8 cellular contexts compared by ENCODE assay signal in genomic region chr12:6961278-6961694, GRCh38. TPM values are rescaled to one million over a fixed set of nuclear protein-coding genes. Genes with fewer than 3 reads are reported as not detected.
DNase-seq lines count a peak whose midpoint lies in the region; TF ChIP-seq lines count a peak whose summit lies in the region.

No MANE protein-coding gene starts in this region.

- no peak for TF ChIP-seq CTCF in GM10248 (IDR thresholded peaks at IDR 0.05; ENCODE audit: control extremely low read depth, extremely low read depth, low read depth, missing control alignments)
- TF ChIP-seq CTCF in neutrophil (IDR thresholded peaks at IDR 0.05) = no peak

- no peak for TF ChIP-seq POLR2A in erythroblast (IDR thresholded peaks at IDR 0.05; ENCODE audit: low read length)

- WGBS in thymus = 70% methylated on average over 24 of the region's 24 CpGs

- H3K4me1 ChIP-seq in neutrophil (ENCODE audit: control insufficient read depth in 1 of 2, insufficient read depth in 1 of 2, low read depth in 1 of 2, low read length in 1 of 2) = peaks cover 83 to 92% of the 10 kb centered on the region in 2 experiments
- H3K4me1 ChIP-seq in thymus (ENCODE audit: control insufficient read depth, insufficient read depth, low read length) = peaks cover 50% of the 10 kb centered on the region

- H3K27ac ChIP-seq in neutrophil (peak overlapping the region; percentile 99), thymus (ENCODE audit: low read depth) (peak overlapping the region; percentile 69)

- H3K9me3 ChIP-seq in neutrophil = no peaks in the 10 kb centered on the region
- no peaks in the 10 kb centered on the region for H3K9me3 ChIP-seq in thymus (ENCODE audit: control insufficient read depth)

- in situ Hi-C loops in ACHN (cut with HindIII; ENCODE audit: low pct_ligation_motif_present, low pct_unique_long_range_greater_than_20kb, low sequenced_read_pairs) = no loop called here

- DNase-seq in GM10248 (ENCODE audit: extremely low spot score) = peak; percentile 57
- DNase-seq in MV-4-11 (lab: John Stamatoyannopoulos, UW) = peak; percentile 87
- DNase-seq in activated CD8-positive, alpha-beta memory T cell treated with anti-CD3 and anti-CD28 coated beads for 4 hours (ENCODE audit: low read depth in 2 of 2) = peak; percentile 93 to 96
- DNase-seq in erythroblast (lab: John Stamatoyannopoulos, UW) = peak; percentile 86 to 90
- no peak for DNase-seq in ACHN
- no peak for DNase-seq in Ammon's horn (ENCODE audit: low spot score)

- H3K27me3 ChIP-seq in neutrophil (no peaks in the 10 kb centered on the region), thymus (ENCODE audit: control insufficient read depth, insufficient read depth) (no peaks in the 10 kb centered on the region)

- H3K36me3 ChIP-seq in neutrophil (peaks cover 70% of the 10 kb centered on the region), thymus (ENCODE audit: control insufficient read depth, insufficient read depth) (peaks cover 61% of the 10 kb centered on the region)

- H3K4me3 ChIP-seq in neutrophil (ENCODE audit: low read depth in 1 of 2, low read length in 1 of 2) = peak overlapping the region in 1 of 2 experiments; percentile 88
- no peak overlapping the region for H3K4me3 ChIP-seq in thymus (ENCODE audit: low read length)

- CTCF ChIA-PET in GM10248 (lab: Yijun Ruan, JAX) = interaction anchor here (1.0 to 13.5 kb wide), 11 partner anchors 8 to 147 kb away, joined by 3 to 530 read pairs (median 5); partner anchors contain the start of genes C12orf57, EMG1, LRRC23 and PHB2

- POLR2A ChIA-PET in GM10248 (lab: Yijun Ruan, JAX) = interaction anchor here (0.6 to 11.3 kb wide), 5 partner anchors 10 to 88 kb away, joined by 3 to 147 read pairs (median 6); partner anchors contain the start of genes C12orf57, PTPN6 and RNU7-1

RNA-seq across cellular contexts. Expression of gene PHB2, which starts 9.2 kb away (rescaled TPM):
- polyA plus RNA-seq in thymus = 149 TPM

RNA-seq across cellular contexts. Expression of gene EMG1, which starts 9.4 kb away (rescaled TPM):
- 27.6 TPM for polyA plus RNA-seq in thymus

RNA-seq across cellular contexts. Expression of gene PTPN6, which starts 10.1 kb away (rescaled TPM):
- 213 TPM for polyA plus RNA-seq in thymus

RNA-seq across cellular contexts. Expression of gene C12orf57, which starts 17.5 kb away (rescaled TPM):
- 421 TPM for polyA plus RNA-seq in thymus

RNA-seq across cellular contexts. Expression of gene RNU7-1, which starts 17.7 kb away (rescaled TPM):
- not detected for polyA plus RNA-seq in thymus

Comparison
In these comparisons a context has a peak if more than half of its experiments do, and no peak if none do; other contexts are left out.
1. DNase-seq: peak in GM10248 (single experiment), MV-4-11 (single experiment), activated CD8-positive, alpha-beta memory T cell treated with anti-CD3 and anti-CD28 coated beads for 4 hours (2 of 2) and erythroblast (2 of 2); none in ACHN (single experiment) and Ammon's horn (single experiment).